In genomic region chr3:127448161-127448561, GRCh38 we compare ENCODE assay signal across 16 cellular contexts.
DNase-seq lines count a peak whose midpoint lies in the region; ATAC-seq and TF ChIP-seq lines count a peak whose summit lies in the region.
"Had no signal": no experiment of that assay in that cellular context is flagged by ENCODE, and none has a peak within 500 bp of the region (broad histone marks: within the 10 kb centered on the region; RNA-seq: fewer than 3 reads in every experiment).

No MANE protein-coding gene starts in this region.

- H3K4me1 ChIP-seq in A673 (ENCODE audit: insufficient read depth, low read length, poor library complexity, severe bottlenecking) (no peaks in the 10 kb centered on the region), Peyer's patch (no peaks in the 10 kb centered on the region), left ventricle myocardium inferior (no peaks in the 10 kb centered on the region)
- H3K4me1 ChIP-seq: BLaER1 treated with 17β-estradiol and CSF1 and Interleukin-3, amounts not matched to agents 10 nM and 100 nM; SJSA1 had no signal

- POLR2A ChIA-PET in A673 (lab: Charles Lee; ENCODE audit: low non-redundant PET) = no interaction called here

- no peak overlapping the region for H3K4me3 ChIP-seq in A673 (ENCODE audit: low read depth, low read length, poor library complexity, severe bottlenecking)
- H3K4me3 ChIP-seq in Jurkat, Clone E6-1 (ENCODE audit: low read length) = no peak overlapping the region
- H3K4me3 ChIP-seq in Peyer's patch = no peak overlapping the region
- H3K4me3 ChIP-seq in left ventricle myocardium inferior = no peak overlapping the region
- H3K4me3 ChIP-seq: BLaER1 treated with 17β-estradiol and CSF1 and Interleukin-3, amounts not matched to agents 10 nM and 100 nM; SJSA1 had no signal

- H3K36me3 ChIP-seq in A673 (ENCODE audit: insufficient read depth, low read length, poor library complexity, severe bottlenecking) = no peaks in the 10 kb centered on the region
- no peaks in the 10 kb centered on the region for H3K36me3 ChIP-seq in Peyer's patch
- H3K36me3 ChIP-seq in left ventricle myocardium inferior = no peaks in the 10 kb centered on the region
- H3K36me3 ChIP-seq: BLaER1 treated with 17β-estradiol and CSF1 and Interleukin-3, amounts not matched to agents 10 nM and 100 nM; SJSA1 had no signal

- intact Hi-C loops in A673 (cut with micrococcal nuclease; ENCODE audit: unreplicated experiment) = no loop called here
- intact Hi-C loops in left ventricle myocardium inferior (cut with micrococcal nuclease) = no loop called here

- DNase-seq in A673 (ENCODE audit: low spot score) = peak; percentile 44
- peak; percentile 9 for DNase-seq in Jurkat, Clone E6-1 (ENCODE audit: low read depth, low spot score)
- peak in 2 of 3 donors; percentile 22 to 28 for DNase-seq in Peyer's patch
- DNase-seq in left ventricle myocardium inferior = no peak
- DNase-seq in SIG-M5 (lab: John Stamatoyannopoulos, UW) = no peak
- DNase-seq in C1 segment of cervical spinal cord (lab: John Stamatoyannopoulos, UW) = no peak
- DNase-seq: activated CD8-positive, alpha-beta memory T cell treated with anti-CD3 and anti-CD28 coated beads, Interleukin-2, amount 50 U/mL, for 48 hours; amniotic stem cell; dermis blood vessel endothelial cell; foreskin fibroblast; KBM-7; naive thymus-derived CD8-positive, alpha-beta T cell had no signal

- peak; percentile 25; the same call in 1 of the 2 replicates for TF ChIP-seq CTCF in A673 (conservative IDR thresholded peaks at IDR 0.05; ENCODE audit: low read depth, low read length)
- no peak for TF ChIP-seq CTCF in Peyer's patch (IDR thresholded peaks at IDR 0.05)
- TF ChIP-seq CTCF in left ventricle myocardium inferior (IDR thresholded peaks at IDR 0.05; ENCODE audit: borderline replicate concordance) = peak; percentile 32

- CTCF ChIA-PET in A673 (lab: Charles Lee) = no interaction called here

- no peak for TF ChIP-seq POLR2A in Peyer's patch (IDR thresholded peaks at IDR 0.05)

- H3K27me3 ChIP-seq in A673 (replicated peaks; ENCODE audit: insufficient read depth, low read depth, low read length, poor library complexity) (peaks cover 8% of the 10 kb centered on the region), Peyer's patch (no peaks in the 10 kb centered on the region), left ventricle myocardium inferior (ENCODE audit: low read depth) (peaks cover 74% of the 10 kb centered on the region)

- no TSS peak for BruUV-seq in A673 (replicated peaks; lab: Mats Ljungman, UMichigan)

- H3K27ac ChIP-seq in A673 (ENCODE audit: low read depth, low read length, poor library complexity, severe bottlenecking) (no peak overlapping the region), Peyer's patch (no peak overlapping the region), left ventricle myocardium inferior (replicated peaks) (no peak overlapping the region)
- H3K27ac ChIP-seq: BLaER1 treated with 17β-estradiol and CSF1 and Interleukin-3, amounts not matched to agents 10 nM and 100 nM; SJSA1 had no signal

- H3K9me3 ChIP-seq in A673 (ENCODE audit: low read depth, low read length, poor library complexity, severe bottlenecking) (no peaks in the 10 kb centered on the region), Peyer's patch (no peaks in the 10 kb centered on the region), left ventricle myocardium inferior (replicated peaks) (no peaks in the 10 kb centered on the region)
- H3K9me3 ChIP-seq: BLaER1 treated with 17β-estradiol and CSF1 and Interleukin-3, amounts not matched to agents 10 nM and 100 nM; SJSA1 had no signal

- ATAC-seq in GM19023 (IDR thresholded peaks at IDR 0.05; ENCODE audit: unreplicated experiment) (no peak), GM18861 (IDR thresholded peaks at IDR 0.05; ENCODE audit: unreplicated experiment) (no peak)
- ATAC-seq: naive thymus-derived CD8-positive, alpha-beta T cell had no signal

Comparison
In these comparisons a context has a peak if more than half of its experiments do, and no peak if none do; other contexts are left out.
1. DNase-seq: peak in A673 (single experiment), Jurkat, Clone E6-1 (single experiment) and Peyer's patch (2 of 3); none in left ventricle myocardium inferior (single experiment), SIG-M5 (single experiment) and C1 segment of cervical spinal cord (0 of 14).
2. CTCF ChIP-seq: peak in A673 (single experiment) and left ventricle myocardium inferior (single experiment); none in Peyer's patch (0 of 6).